31 cellular contexts compared by ENCODE assay signal in genomic region chr6:5104667-5105066, GRCh38. TPM values are rescaled to one million over a fixed set of nuclear protein-coding genes. Genes with fewer than 3 reads are reported as not detected.
"Had no signal": no experiment of that assay in that cellular context is flagged by ENCODE, and none has a peak within 500 bp of the region (broad histone marks: within the 10 kb centered on the region; RNA-seq: fewer than 3 reads in every experiment).

No MANE protein-coding gene starts in this region.

- ATAC-seq: activated naive CD8-positive, alpha-beta T cell treated with anti-CD3 and anti-CD28 coated beads, Interleukin-2, amount 50 U/mL, for 24 hours; activated T-cell treated with anti-CD3 and anti-CD28 coated beads, Interleukin-2, amount 50 U/mL, for 72 hours; esophagus mucosa had no signal

- H3K27me3 Mint-ChIP-seq: activated CD4-positive, alpha-beta memory T cell treated with anti-CD3 and anti-CD28 coated beads, Interleukin-2, amount 10 ng/mL, durations not matched to agents 7 days and 5 days; activated CD4-positive, alpha-beta T cell treated with anti-CD3 and anti-CD28 coated beads, Interleukin-2, amount 10 ng/mL, durations not matched to agents 7 days and 5 days; activated naive CD4-positive, alpha-beta T cell treated with anti-CD3 and anti-CD28 coated beads, Interleukin-2, amount 50 U/mL, for 24 hours; activated naive CD8-positive, alpha-beta T cell treated with anti-CD3 and anti-CD28 coated beads for 36 hours; activated naive CD8-positive, alpha-beta T cell treated with anti-CD3 and anti-CD28 coated beads, Interleukin-2, amount 50 U/mL, for 24 hours; activated T-cell treated with anti-CD3 and anti-CD28 coated beads, Interleukin-2, amount 50 U/mL, for 24 hours had no signal

- H3K4me1 ChIP-seq: adrenal gland, ascending aorta, breast epithelium, colonic mucosa had no signal

- H3K4me3 ChIP-seq: adrenal gland, ascending aorta, breast epithelium, cardiac muscle cell, colonic mucosa had no signal

- FAIRE-seq: endometrium, endothelial cell of umbilical vein, frontal cortex had no signal

- H3K27me3 ChIP-seq: adrenal gland, ascending aorta, breast epithelium, cardiac muscle cell, colonic mucosa had no signal

- H3K36me3 Mint-ChIP-seq: activated naive CD4-positive, alpha-beta T cell treated with anti-CD3 and anti-CD28 coated beads, Interleukin-2, amount 50 U/mL, for 24 hours had no signal

- H3K27ac ChIP-seq: adrenal gland, ascending aorta, breast epithelium, cardiac muscle cell, colonic mucosa had no signal

- H3K27ac Mint-ChIP-seq: activated CD4-positive, alpha-beta memory T cell treated with anti-CD3 and anti-CD28 coated beads, Interleukin-2, amount 10 ng/mL, durations not matched to agents 7 days and 5 days; activated CD4-positive, alpha-beta T cell treated with anti-CD3 and anti-CD28 coated beads, Interleukin-2, amount 10 ng/mL, durations not matched to agents 7 days and 5 days; activated naive CD4-positive, alpha-beta T cell treated with anti-CD3 and anti-CD28 coated beads, Interleukin-2, amount 50 U/mL, for 24 hours; activated naive CD8-positive, alpha-beta T cell treated with anti-CD3 and anti-CD28 coated beads for 36 hours; activated naive CD8-positive, alpha-beta T cell treated with anti-CD3 and anti-CD28 coated beads, Interleukin-2, amount 50 U/mL, for 24 hours; activated T-cell treated with anti-CD3 and anti-CD28 coated beads, Interleukin-2, amount 50 U/mL, for 24 hours; activated T-cell treated with anti-CD3 and anti-CD28 coated beads, Interleukin-2, amount 50 U/mL, for 72 hours; brain had no signal

- H3K4me1 Mint-ChIP-seq: activated CD4-positive, alpha-beta memory T cell treated with anti-CD3 and anti-CD28 coated beads, Interleukin-2, amount 10 ng/mL, durations not matched to agents 7 days and 5 days; activated CD4-positive, alpha-beta T cell treated with anti-CD3 and anti-CD28 coated beads, Interleukin-2, amount 10 ng/mL, durations not matched to agents 7 days and 5 days; activated naive CD4-positive, alpha-beta T cell treated with anti-CD3 and anti-CD28 coated beads, Interleukin-2, amount 50 U/mL, for 24 hours; activated naive CD8-positive, alpha-beta T cell treated with anti-CD3 and anti-CD28 coated beads for 36 hours; activated naive CD8-positive, alpha-beta T cell treated with anti-CD3 and anti-CD28 coated beads, Interleukin-2, amount 50 U/mL, for 24 hours; brain had no signal

- H3K4me3 Mint-ChIP-seq: activated CD4-positive, alpha-beta memory T cell treated with anti-CD3 and anti-CD28 coated beads, Interleukin-2, amount 10 ng/mL, durations not matched to agents 7 days and 5 days; activated CD4-positive, alpha-beta T cell treated with anti-CD3 and anti-CD28 coated beads, Interleukin-2, amount 10 ng/mL, durations not matched to agents 7 days and 5 days; activated naive CD4-positive, alpha-beta T cell treated with anti-CD3 and anti-CD28 coated beads, Interleukin-2, amount 50 U/mL, for 24 hours; activated naive CD8-positive, alpha-beta T cell treated with anti-CD3 and anti-CD28 coated beads for 36 hours; activated naive CD8-positive, alpha-beta T cell treated with anti-CD3 and anti-CD28 coated beads, Interleukin-2, amount 50 U/mL, for 24 hours; activated T-cell treated with anti-CD3 and anti-CD28 coated beads, Interleukin-2, amount 50 U/mL, for 24 hours; activated T-cell treated with anti-CD3 and anti-CD28 coated beads, Interleukin-2, amount 50 U/mL, for 72 hours; brain had no signal

- H3K9me3 Mint-ChIP-seq: activated CD4-positive, alpha-beta memory T cell treated with anti-CD3 and anti-CD28 coated beads, Interleukin-2, amount 10 ng/mL, durations not matched to agents 7 days and 5 days; activated CD4-positive, alpha-beta T cell treated with anti-CD3 and anti-CD28 coated beads, Interleukin-2, amount 10 ng/mL, durations not matched to agents 7 days and 5 days; activated naive CD4-positive, alpha-beta T cell treated with anti-CD3 and anti-CD28 coated beads, Interleukin-2, amount 50 U/mL, for 24 hours; activated naive CD8-positive, alpha-beta T cell treated with anti-CD3 and anti-CD28 coated beads for 36 hours; activated T-cell treated with anti-CD3 and anti-CD28 coated beads, Interleukin-2, amount 50 U/mL, for 24 hours; activated T-cell treated with anti-CD3 and anti-CD28 coated beads, Interleukin-2, amount 50 U/mL, for 72 hours had no signal

- DNase-seq: activated CD4-positive, alpha-beta memory T cell treated with anti-CD3 and anti-CD28 coated beads, Interleukin-2, amount 10 ng/mL, durations not matched to agents 7 days and 5 days; activated CD4-positive, alpha-beta T cell treated with anti-CD3 and anti-CD28 coated beads for 1 hour; activated CD4-positive, alpha-beta T cell treated with anti-CD3 and anti-CD28 coated beads for 4 hours; activated CD4-positive, alpha-beta T cell treated with anti-CD3 and anti-CD28 coated beads, Interleukin-2, amount 10 ng/mL, durations not matched to agents 7 days and 5 days; activated CD4-positive, alpha-beta T cell treated with anti-CD3 and anti-CD28 coated beads, Interleukin-2, amount 50 U/mL, for 4 hours; activated CD4-positive, CD25-positive, alpha-beta regulatory T cell; activated CD8-positive, alpha-beta memory T cell treated with anti-CD3 and anti-CD28 coated beads, Interleukin-2, amount 50 U/mL, for 48 hours; activated gamma-delta T cell; activated naive CD4-positive, alpha-beta T cell; activated naive CD8-positive, alpha-beta T cell treated with anti-CD3 and anti-CD28 coated beads for 36 hours; activated naive CD8-positive, alpha-beta T cell treated with anti-CD3 and anti-CD28 coated beads, Interleukin-2, amount 50 U/mL, for 24 hours; activated T-cell treated with anti-CD3 and anti-CD28 coated beads for 4 hours; activated T-cell treated with anti-CD3 and anti-CD28 coated beads, Interleukin-2, amount 50 U/mL, for 24 hours; activated T-cell treated with anti-CD3 and anti-CD28 coated beads, Interleukin-2, amount 50 U/mL, for 72 hours; adrenal gland; central memory CD4-positive, alpha-beta T cell; cerebellar nuclear complex; colonic mucosa; effector CD8-positive, alpha-beta T cell; foreskin fibroblast; T-helper 2 cell had no signal

- H3K9me3 ChIP-seq: adrenal gland, ascending aorta, breast epithelium, colonic mucosa had no signal

- H3K36me3 ChIP-seq: adrenal gland, ascending aorta, breast epithelium, cardiac muscle cell, colonic mucosa had no signal

RNA-seq across cellular contexts. Expression of gene PPP1R3G, which starts 19.5 kb away (rescaled TPM):
- total RNA-seq: T-helper 1 cell treated with Interleukin-12 subunit alpha and Interleukin-12 subunit beta and Interleukin-4 antibody, amounts not matched to agents 30 ng/mL and 1 ng/mL, for 36 hours had no signal
